Comparison of ENCODE assay signal across 1 cellular context in genomic region chr5:39449572-39449971, GRCh38.
TF ChIP-seq lines count a peak whose summit lies in the region.

No MANE protein-coding gene starts in this region.

TF ChIP-seq in IMR-90, 13 proteins besides CTCF, POLR2A, EP300 and RAD21 (continued from another document):
- TF ChIP-seq ELK1 (IDR thresholded peaks at IDR 0.05; ENCODE audit: borderline replicate concordance, low read depth, low read length) (no peak), MAFK (IDR thresholded peaks at IDR 0.05; ENCODE audit: low read depth, low read length) (no peak), NFE2L2 (IDR thresholded peaks at IDR 0.05; ENCODE audit: low read depth, low read length) (no peak), USF2 (IDR thresholded peaks at IDR 0.05; ENCODE audit: low read depth, low read length) (no peak), RFX5 (IDR thresholded peaks at IDR 0.05; ENCODE audit: low read depth, low read length) (no peak), SMC3 (IDR thresholded peaks at IDR 0.05; ENCODE audit: low read depth, low read length) (no peak)
